19 cellular contexts compared by ENCODE assay signal in the genomic region with DNA sequence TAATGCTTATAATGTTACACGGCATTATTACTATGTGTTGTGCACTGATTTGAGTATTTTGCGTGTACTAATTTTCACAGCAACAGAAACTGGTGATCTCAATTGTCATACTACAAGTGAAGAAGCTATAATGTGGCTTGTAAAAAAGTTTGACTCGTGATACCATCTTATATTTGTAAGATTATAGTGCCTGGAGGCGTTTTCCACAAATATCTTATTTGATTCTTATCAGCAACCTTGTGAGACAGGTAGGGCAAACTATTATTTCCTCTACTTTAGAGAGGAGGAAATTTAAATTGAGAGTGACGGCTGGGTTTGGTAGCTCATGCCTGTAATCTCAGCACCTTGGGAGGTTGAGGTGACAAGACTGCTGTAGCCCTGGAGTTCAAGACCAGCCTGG. TPM values are rescaled to one million over a fixed set of nuclear protein-coding genes. Genes with fewer than 3 reads are reported as not detected.
DNase-seq lines count a peak whose midpoint lies in the region; ATAC-seq and TF ChIP-seq lines count a peak whose summit lies in the region.
"Had no signal": no experiment of that assay in that cellular context is flagged by ENCODE, and none has a peak within 500 bp of the region (broad histone marks: within the 10 kb centered on the region; RNA-seq: fewer than 3 reads in every experiment).

No MANE protein-coding gene starts in this region.

- no TSS peak for BruUV-seq in PC-3 (replicated peaks; lab: Mats Ljungman, UMichigan)

- no peaks in the 10 kb centered on the region for H3K9me2 ChIP-seq in PC-3 (replicated peaks; ENCODE audit: low read length)

- no peak overlapping the region for H2AFZ ChIP-seq in PC-3 (ENCODE audit: low read length)

- H3K9me3 ChIP-seq in CD8-positive, alpha-beta T cell (ENCODE audit: low read length): no peaks in the 10 kb centered on the region
- H3K9me3 ChIP-seq in PC-3 (ENCODE audit: low read length): no peaks in the 10 kb centered on the region
- H3K9me3 ChIP-seq: BE2C, SJCRH30 had no signal

- no peak overlapping the region for H3K9ac ChIP-seq in PC-3 (ENCODE audit: low read length)

- POLR2A ChIA-PET in AG04449 (lab: Yijun Ruan, JAX): no interaction called here
- POLR2A ChIA-PET in CD8-positive, alpha-beta T cell (lab: Charles Lee): interaction anchor here (0.6 to 0.9 kb wide), 2 partner anchors 27 to 48 kb away, joined by 4 read pairs; no protein-coding TSS in a partner anchor
- POLR2A ChIA-PET in PC-3 (lab: Charles Lee; ENCODE audit: unreplicated experiment): no interaction called here
- POLR2A ChIA-PET in naive thymus-derived CD8-positive, alpha-beta T cell (lab: Charles Lee): interaction anchor here (0.7 kb wide), 1 partner anchor 57 kb away, joined by 3 read pairs; no protein-coding TSS in a partner anchor

- H3K27me3 ChIP-seq in CD8-positive, alpha-beta T cell (ENCODE audit: insufficient read depth, low read length): no peaks in the 10 kb centered on the region
- H3K27me3 ChIP-seq in PC-3 (ENCODE audit: low read length): no peaks in the 10 kb centered on the region
- H3K27me3 ChIP-seq: BE2C, SJCRH30 had no signal

- H3K79me2 ChIP-seq in PC-3 (ENCODE audit: low read length): peaks cover 68% of the 10 kb centered on the region

- H3K4me1 Mint-ChIP-seq in CD8-positive, alpha-beta T cell (ENCODE audit: low read depth): peaks cover 36% of the 10 kb centered on the region
- H3K4me1 Mint-ChIP-seq in naive thymus-derived CD8-positive, alpha-beta T cell: peaks cover 0 to 39% (median 15%) of the 10 kb centered on the region in 4 donors

- peaks cover 49% of the 10 kb centered on the region for H3K36me3 Mint-ChIP-seq in CD8-positive, alpha-beta T cell
- H3K36me3 Mint-ChIP-seq in naive thymus-derived CD8-positive, alpha-beta T cell: peaks cover 0 to 36% (median 0%) of the 10 kb centered on the region in 3 donors
- H3K36me3 Mint-ChIP-seq: IgD-negative memory B cell had no signal

- H3K4me1 ChIP-seq in CD8-positive, alpha-beta T cell (ENCODE audit: insufficient read depth, low read length): peaks cover 28% of the 10 kb centered on the region
- peaks cover 23% of the 10 kb centered on the region for H3K4me1 ChIP-seq in PC-3 (ENCODE audit: insufficient read depth, low read length)
- H3K4me1 ChIP-seq: BE2C, SJCRH30 had no signal

- H4K20me1 ChIP-seq in PC-3 (ENCODE audit: low read length): 0 out of 2 replicates have a peak, but pooled peaks cover 3% of the 10 kb centered on the region

- no peaks in the 10 kb centered on the region for H3K36me3 ChIP-seq in CD8-positive, alpha-beta T cell (ENCODE audit: insufficient read depth, low read length)
- H3K36me3 ChIP-seq in PC-3 (ENCODE audit: low read depth, low read length): 0 out of 2 replicates have a peak, but pooled peaks cover 3% of the 10 kb centered on the region
- H3K36me3 ChIP-seq: BE2C had no signal

- H3K4me3 ChIP-seq in AG04449 (ENCODE audit: low read depth, low read length) (peak overlapping the region; percentile 33), PC-3 (ENCODE audit: low read length) (no peak overlapping the region)
- H3K4me3 ChIP-seq in CD8-positive, alpha-beta T cell (ENCODE audit: low read depth, low read length): no peak overlapping the region
- H3K4me3 ChIP-seq: SJCRH30 had no signal

- H3K4me3 Mint-ChIP-seq in CD8-positive, alpha-beta T cell: peak overlapping the region; percentile 53
- peak overlapping the region in 9 of 10 donors; percentile 5 to 62 (median 32) for H3K4me3 Mint-ChIP-seq in naive thymus-derived CD8-positive, alpha-beta T cell

- CTCF ChIA-PET in AG04449 (lab: Yijun Ruan, JAX) (no interaction called here), PC-3 (lab: Charles Lee) (interaction anchor here (0.6 kb wide), 1 partner anchor 231 kb away, joined by 3 read pairs; no protein-coding TSS in a partner anchor)
- CTCF ChIA-PET in CD8-positive, alpha-beta T cell (lab: Charles Lee): no interaction called here

- DNase-seq in AG04449 (ENCODE audit: low read depth, low spot score) (no peak), PC-3 (peak; percentile 51), cerebellum (ENCODE audit: low spot score) (no peak), AML-193 (lab: John Stamatoyannopoulos, UW) (no peak)
- no peak for DNase-seq in CD8-positive, alpha-beta T cell
- DNase-seq in naive thymus-derived CD8-positive, alpha-beta T cell: no peak
- DNase-seq: BE2C; CD8-positive, alpha-beta memory T cell; DMS53; Karpas-422; MM.1S; NCI-H1092; NCI-H1436 treated with DMSO at 0.1 percent for 48 hours; NCI-H2029 treated with DMSO at 0.1 percent for 48 hours; NCI-H2171; NCI-H526; SJCRH30 had no signal

- no peaks in the 10 kb centered on the region for H3K27me3 Mint-ChIP-seq in CD8-positive, alpha-beta T cell (ENCODE audit: low read depth)
- no peaks in the 10 kb centered on the region for H3K27me3 Mint-ChIP-seq in naive thymus-derived CD8-positive, alpha-beta T cell
- H3K27me3 Mint-ChIP-seq: CD8-positive, alpha-beta memory T cell; IgD-negative memory B cell had no signal

- TF ChIP-seq CTCF in AG04449 (IDR thresholded peaks at IDR 0.05; ENCODE audit: insufficient read depth, low read length, missing control alignments) (no peak), PC-3 (conservative IDR thresholded peaks at IDR 0.05; ENCODE audit: low read depth, low read length) (no peak)
- no peak for TF ChIP-seq CTCF in CD8-positive, alpha-beta T cell (IDR thresholded peaks at IDR 0.05)

- H3F3A ChIP-seq in PC-3 (ENCODE audit: low read length, unreplicated experiment): no peaks in the 10 kb centered on the region

- no peaks in the 10 kb centered on the region for H3K9me3 Mint-ChIP-seq in CD8-positive, alpha-beta T cell
- H3K9me3 Mint-ChIP-seq in naive thymus-derived CD8-positive, alpha-beta T cell: no peaks in the 10 kb centered on the region
- H3K9me3 Mint-ChIP-seq: CD8-positive, alpha-beta memory T cell; IgD-negative memory B cell had no signal

- H3K27ac ChIP-seq in CD8-positive, alpha-beta T cell (ENCODE audit: low read depth, low read length): no peak overlapping the region
- H3K27ac ChIP-seq in PC-3 (ENCODE audit: low read length): no peak overlapping the region
- H3K27ac ChIP-seq: SJCRH30 had no signal

- H3K27ac Mint-ChIP-seq in CD8-positive, alpha-beta T cell: no peak overlapping the region
- peak overlapping the region in 2 of 10 donors; percentile 1 to 37 for H3K27ac Mint-ChIP-seq in naive thymus-derived CD8-positive, alpha-beta T cell
- H3K27ac Mint-ChIP-seq: IgD-negative memory B cell had no signal

- intact Hi-C loops in CD8-positive, alpha-beta T cell (cut with DNase I, micrococcal nuclease): no loop called here
- intact Hi-C loops in PC-3 (cut with micrococcal nuclease): no loop called here

- ATAC-seq in CD8-positive, alpha-beta T cell: no peak
- ATAC-seq in PC-3 (no peak), GM18909 (IDR thresholded peaks at IDR 0.05; ENCODE audit: poor library complexity, unreplicated experiment) (no peak)
- ATAC-seq in naive thymus-derived CD8-positive, alpha-beta T cell: no peak

- H3K4me2 ChIP-seq in PC-3 (ENCODE audit: low read length): peak overlapping the region; percentile 43; the same call in 1 of the 2 replicates

RNA-seq across cellular contexts. Expression of gene CUL4B, which starts 4.5 kb away (rescaled TPM):
- total RNA-seq in CD8-positive, alpha-beta T cell: 10 to 100 TPM; 25.3 to 30.0 TPM
- total RNA-seq in PC-3 (2014; rRNA removed): 38.1 and 47.6 TPM in 2 replicates
- total RNA-seq in naive thymus-derived CD8-positive, alpha-beta T cell: 10 to 100 TPM; 59.9 to 64.7 TPM
- 10 to 100 TPM; 23.6 to 27.9 (median 23.9) TPM for polyA plus RNA-seq in naive thymus-derived CD8-positive, alpha-beta T cell
- 50.6 TPM for total RNA-seq in cerebellum

RNA-seq across cellular contexts. Expression of gene MCTS1, which starts 47.6 kb away (rescaled TPM):
- total RNA-seq in CD8-positive, alpha-beta T cell: 1 to 10 TPM; 7.0 to 9.2 TPM
- total RNA-seq in PC-3 (2014; rRNA removed) (50.0 and 83.7 TPM in 2 replicates), cerebellum (29.5 TPM)
- 10 to 100 TPM; 26.6 to 31.0 TPM for total RNA-seq in naive thymus-derived CD8-positive, alpha-beta T cell
- 10 to 100 TPM; 68.2 to 72.4 (median 71.3) TPM for polyA plus RNA-seq in naive thymus-derived CD8-positive, alpha-beta T cell

Comparison
In these comparisons a context has a peak if more than half of its experiments do, and no peak if none do; other contexts are left out.
1. POLR2A ChIA-PET loops: an anchor here in CD8-positive, alpha-beta T cell (0.6 to 0.9 kb wide) and naive thymus-derived CD8-positive, alpha-beta T cell (0.7 kb wide); none called in AG04449 and PC-3.